21 cellular contexts compared by ENCODE assay signal in genomic region chr11:96179905-96180304, GRCh38.
DNase-seq lines count a peak whose midpoint lies in the region; ATAC-seq, FAIRE-seq and TF ChIP-seq lines count a peak whose summit lies in the region.
"Had no signal": no experiment of that assay in that cellular context is flagged by ENCODE, and none has a peak within 500 bp of the region (broad histone marks: within the 10 kb centered on the region; RNA-seq: fewer than 3 reads in every experiment).

No MANE protein-coding gene starts in this region.

- H3K4ac ChIP-seq in H1 (replicated peaks; ENCODE audit: insufficient read length, low read depth, low read length), result no peak overlapping the region

- no peak for TF ChIP-seq CTCF in H1 (IDR thresholded peaks at IDR 0.05; ENCODE audit: control extremely low read depth in 1 of 3, insufficient read depth in 1 of 3, low read depth in 1 of 3, low read length in 3 of 3)

- no peak overlapping the region for H3K23ac ChIP-seq in H1 (ENCODE audit: insufficient read length)

- no peak for TF ChIP-seq RAD21 in H1 (IDR thresholded peaks at IDR 0.05 in 1 of 2, conservative IDR thresholded peaks at IDR 0.05 in 1 of 2; ENCODE audit: low read depth in 2 of 2, low read length in 2 of 2)

- H3K4me2 ChIP-seq in H1 (ENCODE audit: insufficient read depth in 1 of 2, low read depth in 2 of 2, low read length in 2 of 2), result no peak overlapping the region

- H3K27me3 ChIP-seq in CD4-positive, alpha-beta memory T cell (ENCODE audit: insufficient read depth, low read length), result no peaks in the 10 kb centered on the region
- 0 out of 7 replicates have a peak, but pooled peaks cover 0 to 3% (median 0%) of the 10 kb centered on the region in 4 experiments for H3K27me3 ChIP-seq in H1 (replicated peaks in 1 of 4; ENCODE audit: control insufficient read depth in 3 of 4, extremely low read depth in 1 of 4, insufficient read depth in 3 of 4, low read length in 3 of 4)
- H3K27me3 ChIP-seq: adrenal gland, suprapubic skin had no signal

- H2BK12ac ChIP-seq in H1 (ENCODE audit: low read depth, low read length), result peak overlapping the region; percentile 82

- peaks cover 11% of the 10 kb centered on the region for H3K4me1 ChIP-seq in CD4-positive, alpha-beta memory T cell (ENCODE audit: insufficient read depth, low read length)
- peaks cover 2 to 7% (median 4%) of the 10 kb centered on the region in 4 experiments; a peak in 4 of 7 replicates for H3K4me1 ChIP-seq in H1 (replicated peaks in 1 of 4; ENCODE audit: control insufficient read depth in 3 of 4, insufficient read depth in 4 of 4, low read length in 3 of 4)
- H3K4me1 ChIP-seq: adrenal gland had no signal

- intact Hi-C loops in CD4-positive, alpha-beta memory T cell (cut with micrococcal nuclease), result no loop called here

- H2AK5ac ChIP-seq in H1 (ENCODE audit: low read depth, low read length), result no peak overlapping the region

- no peak overlapping the region for H2BK15ac ChIP-seq in H1 (ENCODE audit: low read length)

- no peaks in the 10 kb centered on the region for H3K79me2 ChIP-seq in H1 (ENCODE audit: control insufficient read depth in 1 of 2, insufficient read depth in 2 of 2, low read length in 2 of 2)

- 89% methylated on average over 4 of the region's 4 CpGs; no CpG with 5 or more reads in 1 of the 2 experiments for WGBS in H1 (ENCODE audit: extremely low coverage in 1 of 2, insufficient coverage in 1 of 2, insufficient read length in 1 of 2, insufficient replicate concordance in 2 of 2, low coverage in 1 of 2, low lambda C conversion rate in 2 of 2, missing lambda C conversion rate in 1 of 2), 2 experiments

- H4K5ac ChIP-seq in H1 (ENCODE audit: insufficient read length, low read depth, low read length), result no peak overlapping the region

- CTCF ChIA-PET in CD4-positive, alpha-beta memory T cell (lab: Charles Lee; ENCODE audit: partially characterized antibody), result no interaction called here
- CTCF ChIA-PET in H1 (lab: Charles Lee; ENCODE audit: partially characterized antibody), result interaction anchor here (0.6 kb wide), 1 partner anchor 145 kb away, joined by 3 read pairs; no protein-coding TSS in a partner anchor

- TF ChIP-seq POLR2A in H1 (IDR thresholded peaks at IDR 0.05; ENCODE audit: control extremely low read depth in 1 of 2, low read depth in 2 of 2, low read length in 2 of 2), result no peak

- H3K4me1 Mint-ChIP-seq in CD4-positive, alpha-beta memory T cell, result peaks cover 21 to 57% (median 36%) of the 10 kb centered on the region in 4 donors

- H2BK120ac ChIP-seq in H1 (replicated peaks; ENCODE audit: low read depth, low read length), result peak overlapping the region; percentile 98

- TF ChIP-seq EP300 in H1 (IDR thresholded peaks at IDR 0.05; ENCODE audit: borderline replicate concordance in 1 of 2, low read depth in 2 of 2, low read length in 2 of 2), result no peak

- H2BK5ac ChIP-seq in H1 (ENCODE audit: low read depth, low read length), result peak overlapping the region; percentile 96; the same call in 1 of the 2 replicates

- no peak overlapping the region for H3K9ac ChIP-seq in H1 (replicated peaks in 1 of 4; ENCODE audit: extremely low read depth in 1 of 4, low read depth in 3 of 4, low read length in 3 of 4)

- no peaks in the 10 kb centered on the region for H3K79me1 ChIP-seq in H1 (ENCODE audit: low read depth, low read length)

- H3K27ac ChIP-seq in CD4-positive, alpha-beta memory T cell (ENCODE audit: low read depth, low read length), result no peak overlapping the region
- H3K27ac ChIP-seq in H1 (ENCODE audit: low read depth, low read length) (no peak overlapping the region), substantia nigra (ENCODE audit: low read depth, low read length, poor library complexity, severe bottlenecking) (no peak overlapping the region)
- H3K27ac ChIP-seq: adrenal gland, suprapubic skin had no signal

- peak overlapping the region; percentile 71; the same call in 1 of the 2 replicates for H3K18ac ChIP-seq in H1 (ENCODE audit: extremely low read depth, low read length)

- POLR2A ChIA-PET in CD4-positive, alpha-beta memory T cell (lab: Charles Lee; ENCODE audit: partially characterized antibody), result no interaction called here
- POLR2A ChIA-PET in H1 (lab: Charles Lee; ENCODE audit: partially characterized antibody), result no interaction called here

- FAIRE-seq in GM19239 (lab: Jason Lieb, UNC), result peak; percentile 64
- no peak for FAIRE-seq in H1 (lab: Jason Lieb, UNC)

- no peak overlapping the region for H4K8ac ChIP-seq in H1 (ENCODE audit: extremely low read depth, insufficient read depth, low read length)

- H3K27me3 Mint-ChIP-seq in CD4-positive, alpha-beta memory T cell, result no peaks in the 10 kb centered on the region
- H3K27me3 Mint-ChIP-seq: IgD-negative memory B cell had no signal

- no peaks in the 10 kb centered on the region for H3K9me3 ChIP-seq in CD4-positive, alpha-beta memory T cell (ENCODE audit: control insufficient read depth in 1 of 2, low read length in 2 of 2)
- H3K9me3 ChIP-seq in H1 (ENCODE audit: insufficient read depth in 2 of 2, low read depth in 1 of 2, low read length in 1 of 2), result no peaks in the 10 kb centered on the region
- H3K9me3 ChIP-seq: adrenal gland, suprapubic skin had no signal

- H3K4me3 Mint-ChIP-seq in CD4-positive, alpha-beta memory T cell, result no peak overlapping the region
- H3K4me3 Mint-ChIP-seq: activated T-cell treated with anti-CD3 and anti-CD28 coated beads, Interleukin-2, amount 50 U/mL, for 72 hours had no signal

- H3K4me3 ChIP-seq in CD4-positive, alpha-beta memory T cell (ENCODE audit: low read length in 2 of 2), result no peak overlapping the region
- H3K4me3 ChIP-seq in H1 (ENCODE audit: extremely low read depth in 1 of 4, insufficient read depth in 2 of 4, low read depth in 3 of 4, low read length in 4 of 4), result no peak overlapping the region
- H3K4me3 ChIP-seq: adrenal gland, suprapubic skin had no signal

- no peaks in the 10 kb centered on the region for H3K9me3 Mint-ChIP-seq in CD4-positive, alpha-beta memory T cell
- H3K9me3 Mint-ChIP-seq: activated T-cell treated with anti-CD3 and anti-CD28 coated beads, Interleukin-2, amount 50 U/mL, for 72 hours; IgD-negative memory B cell had no signal

- peaks cover 11 to 20% of the 10 kb centered on the region in 2 donors for H3K36me3 Mint-ChIP-seq in CD4-positive, alpha-beta memory T cell

- no peak overlapping the region for H3K14ac ChIP-seq in H1 (ENCODE audit: insufficient read length)

- H2AFZ ChIP-seq in H1 (ENCODE audit: low read length), result no peak overlapping the region

- H3K23me2 ChIP-seq in H1 (ENCODE audit: low read depth, low read length), result no peaks in the 10 kb centered on the region

- H3K27ac Mint-ChIP-seq in CD4-positive, alpha-beta memory T cell, result peak overlapping the region in 6 of 7 donors; percentile 64 to 85 (median 76)

- H3K36me3 ChIP-seq in CD4-positive, alpha-beta memory T cell (ENCODE audit: insufficient read depth, low read length), result peaks cover 6% of the 10 kb centered on the region
- H3K36me3 ChIP-seq in H1 (ENCODE audit: control insufficient read depth in 2 of 4, insufficient read depth in 4 of 4, low read length in 3 of 4), result no peaks in the 10 kb centered on the region
- H3K36me3 ChIP-seq: adrenal gland, suprapubic skin had no signal

- no peak overlapping the region for H3K56ac ChIP-seq in H1 (replicated peaks; ENCODE audit: insufficient read length, low read depth, low read length)

- ATAC-seq in HG02973 (IDR thresholded peaks at IDR 0.05; ENCODE audit: unreplicated experiment) (peak; percentile 36), HG02588 (IDR thresholded peaks at IDR 0.05; ENCODE audit: unreplicated experiment) (no peak), HG03571 (IDR thresholded peaks at IDR 0.05; ENCODE audit: unreplicated experiment) (no peak)
- ATAC-seq: activated T-cell treated with anti-CD3 and anti-CD28 coated beads, Interleukin-2, amount 50 U/mL, for 72 hours; sciatic nerve had no signal

- peak overlapping the region; percentile 97; the same call in 1 of the 2 replicates for H2BK20ac ChIP-seq in H1 (ENCODE audit: low read length)

- H4K20me1 ChIP-seq in H1 (replicated peaks in 1 of 2; ENCODE audit: control insufficient read depth in 1 of 2, insufficient read depth in 2 of 2, low read length in 2 of 2), result no peaks in the 10 kb centered on the region

- peak overlapping the region; percentile 75 for H4K91ac ChIP-seq in H1 (replicated peaks; ENCODE audit: insufficient read length, low read length)

- DNase-seq in CD4-positive, alpha-beta memory T cell, result no peak
- DNase-seq in GM19239 (ENCODE audit: insufficient read length, low spot score) (no peak), H1 (ENCODE audit: low read depth in 1 of 2, low spot score in 2 of 2) (no peak), substantia nigra (lab: John Stamatoyannopoulos, UW) (no peak), SHP77 (lab: John Stamatoyannopoulos, UW) (no peak)
- DNase-seq: activated T-cell treated with anti-CD3 and anti-CD28 coated beads, Interleukin-2, amount 50 U/mL, for 72 hours; adrenal gland; hippocampal formation; kidney glomerular epithelial cell; midbrain; MV-4-11; NCI-H1930; occipital lobe; stimulated activated CD4-positive, alpha-beta T cell treated with anti-CD3 and anti-CD28 coated beads, Interleukin-2, amount 100 ng/mL, for 24 hours; T1000 had no signal

TF ChIP-seq in H1, 55 proteins besides CTCF, POLR2A, EP300 and RAD21:
- TF ChIP-seq HDAC2 (IDR thresholded peaks at IDR 0.05; ENCODE audit: borderline replicate concordance in 1 of 2, low read depth in 2 of 2, low read length in 2 of 2) (no peak), CBX8 (IDR thresholded peaks at IDR 0.05; ENCODE audit: borderline replicate concordance, low read depth, low read length) (no peak), POU5F1 (IDR thresholded peaks at IDR 0.05; ENCODE audit: low read depth, low read length) (no peak), ZNF274 (IDR thresholded peaks at IDR 0.05; ENCODE audit: borderline replicate concordance, extremely low read depth, low read length) (no peak), MAFK (IDR thresholded peaks at IDR 0.05; ENCODE audit: low read depth, low read length) (no peak), SIX5 (IDR thresholded peaks at IDR 0.05; ENCODE audit: low read depth, low read length) (no peak), BCL11A (IDR thresholded peaks at IDR 0.05; ENCODE audit: low read depth in 2 of 2, low read length in 2 of 2) (no peak), RFX5 (IDR thresholded peaks at IDR 0.05; ENCODE audit: borderline replicate concordance, low read depth, low read length) (no peak), EZH2 (IDR thresholded peaks at IDR 0.05; ENCODE audit: low read depth, low read length, severe bottlenecking) (no peak), JUND (IDR thresholded peaks at IDR 0.05; ENCODE audit: low read length) (no peak), SP4 (IDR thresholded peaks at IDR 0.05; ENCODE audit: low read length) (no peak), HDAC6 (IDR thresholded peaks at IDR 0.05; ENCODE audit: low read depth, low read length) (no peak)
